In genomic region chr1:22708777-22709176, GRCh38 we compare ENCODE assay signal across 16 cellular contexts. TPM values are rescaled to one million over a fixed set of nuclear protein-coding genes. Genes with fewer than 3 reads are reported as not detected.
DNase-seq lines count a peak whose midpoint lies in the region; ATAC-seq and TF ChIP-seq lines count a peak whose summit lies in the region.
"Had no signal": no experiment of that assay in that cellular context is flagged by ENCODE, and none has a peak within 500 bp of the region (broad histone marks: within the 10 kb centered on the region; RNA-seq: fewer than 3 reads in every experiment).

No MANE protein-coding gene starts in this region.

- H3K27me3 Mint-ChIP-seq in IgD-negative memory B cell (peaks cover 47% of the 10 kb centered on the region), T-helper 17 cell (peaks cover 54% of the 10 kb centered on the region), nephron (ENCODE audit: low read depth) (peaks cover 52% of the 10 kb centered on the region), T-cell (peaks cover 41 to 52% of the 10 kb centered on the region in 2 donors)

- H3K9ac ChIP-seq in BLaER1 treated with 17β-estradiol and CSF1 and Interleukin-3, amounts not matched to agents 10 nM and 100 nM, result no peak overlapping the region; a peak in 1 of 22 replicates
- no peak overlapping the region for H3K9ac ChIP-seq in neuronal stem cell (ENCODE audit: low read depth, low read length, poor library complexity)

- no peak overlapping the region for H2AFZ ChIP-seq in neuronal stem cell (ENCODE audit: low read length)

- no peak overlapping the region for H3K23ac ChIP-seq in neuronal stem cell (ENCODE audit: low read depth, low read length, poor library complexity)

- H4K8ac ChIP-seq in neuronal stem cell (ENCODE audit: low read depth, low read length), result no peak overlapping the region

- H3K4me3 ChIP-seq in BLaER1 treated with 17β-estradiol and CSF1 and Interleukin-3, amounts not matched to agents 10 nM and 100 nM, result peak overlapping the region in 1 of 10 experiments; percentile 39; a peak in 2 of 20 replicates
- no peak overlapping the region for H3K4me3 ChIP-seq in neuronal stem cell (ENCODE audit: low read length in 2 of 2)
- H3K4me3 ChIP-seq: SJSA1 had no signal

- H3K4ac ChIP-seq in neuronal stem cell (ENCODE audit: low read length), result no peak overlapping the region

- no peak overlapping the region for H2AK5ac ChIP-seq in neuronal stem cell (ENCODE audit: low read depth, low read length)

- H3K9me3 Mint-ChIP-seq in IgD-negative memory B cell (peaks cover 0 to 5% (median 0%) of the 10 kb centered on the region in 3 donors), nephron (no peaks in the 10 kb centered on the region), T-cell (no peaks in the 10 kb centered on the region)

- no peak overlapping the region for H2BK12ac ChIP-seq in neuronal stem cell (ENCODE audit: low read length)

- H3K4me2 ChIP-seq in BLaER1 treated with 17β-estradiol and CSF1 and Interleukin-3, amounts not matched to agents 10 nM and 100 nM, result peak overlapping the region; percentile 9 to 96 (median 92); a peak in 20 of 22 replicates
- no peak overlapping the region for H3K4me2 ChIP-seq in neuronal stem cell (ENCODE audit: insufficient read depth, low read length, poor library complexity, severe bottlenecking)

- no peak for ATAC-seq in T-helper 17 cell
- no peak for ATAC-seq in T-cell (replicated peaks in 1 of 4)

- H4K20me1 ChIP-seq in BLaER1 treated with 17β-estradiol and CSF1 and Interleukin-3, amounts not matched to agents 10 nM and 100 nM, result peaks cover 0 to 25% (median 20%) of the 10 kb centered on the region in 11 experiments; a peak in 15 of 22 replicates

- H2BK5ac ChIP-seq in neuronal stem cell (ENCODE audit: low read length), result no peak overlapping the region

- POLR2A ChIA-PET in T-cell (lab: Charles Lee), result interaction anchor here in 1 of 2 donors (0.6 kb wide), 1 partner anchor 952 kb away, joined by 3 read pairs; no protein-coding TSS in a partner anchor

- no peaks in the 10 kb centered on the region for H3K36me3 Mint-ChIP-seq in IgD-negative memory B cell
- no peaks in the 10 kb centered on the region for H3K36me3 Mint-ChIP-seq in T-helper 17 cell (ENCODE audit: low read depth)
- no peaks in the 10 kb centered on the region for H3K36me3 Mint-ChIP-seq in nephron (ENCODE audit: low read depth)
- no peaks in the 10 kb centered on the region for H3K36me3 Mint-ChIP-seq in T-cell

- H3K36me3 ChIP-seq in BLaER1 treated with 17β-estradiol and CSF1 and Interleukin-3, amounts not matched to agents 10 nM and 100 nM, result no peaks in the 10 kb centered on the region
- no peaks in the 10 kb centered on the region for H3K36me3 ChIP-seq in neuronal stem cell (replicated peaks in 1 of 2; ENCODE audit: control insufficient read depth in 2 of 2, insufficient read depth in 2 of 2, low read length in 2 of 2)
- H3K36me3 ChIP-seq: SJSA1 had no signal

- no peak for DNase-seq in T-helper 17 cell
- no peak for DNase-seq in neuronal stem cell (ENCODE audit: low spot score)
- DNase-seq in T-cell, result no peak
- no peak for DNase-seq in NCI-H2029 (lab: John Stamatoyannopoulos, UW)
- no peak for DNase-seq in UCSD-AML1 (lab: John Stamatoyannopoulos, UW; ENCODE audit: unreplicated experiment)
- DNase-seq: DMS153, Kasumi-1, MV-4-11, NCI-H146, NCI-H345 had no signal

- no peak overlapping the region for H3K27ac Mint-ChIP-seq in IgD-negative memory B cell
- no peak overlapping the region for H3K27ac Mint-ChIP-seq in T-helper 17 cell
- H3K27ac Mint-ChIP-seq in nephron, result peak overlapping the region; percentile 31 to 72 (median 69)
- no peak overlapping the region for H3K27ac Mint-ChIP-seq in T-cell

- H3K4me1 Mint-ChIP-seq in IgD-negative memory B cell (peaks cover 10 to 13% (median 12%) of the 10 kb centered on the region in 3 donors), T-helper 17 cell (peaks cover 12% of the 10 kb centered on the region), nephron (peaks cover 32% of the 10 kb centered on the region), T-cell (peaks cover 0 to 16% (median 7%) of the 10 kb centered on the region in 3 donors)

- CTCF ChIA-PET in T-cell (lab: Charles Lee), result no interaction called here

- H3K4me3 Mint-ChIP-seq in IgD-negative memory B cell (peak overlapping the region in 3 of 4 donors; percentile 39 to 81 (median 48)), T-helper 17 cell (peak overlapping the region; percentile 80), nephron (peak overlapping the region; percentile 69 to 73 (median 72)), T-cell (peak overlapping the region in 1 of 3 donors; percentile 31)

- peaks cover 40 to 59% (median 52%) of the 10 kb centered on the region in 10 experiments for H3K4me1 ChIP-seq in BLaER1 treated with 17β-estradiol and CSF1 and Interleukin-3, amounts not matched to agents 10 nM and 100 nM
- H3K4me1 ChIP-seq in neuronal stem cell (ENCODE audit: control insufficient read depth in 2 of 2, insufficient read depth in 1 of 2, low read depth in 1 of 2, low read length in 2 of 2), result peaks cover 15% of the 10 kb centered on the region in 2 donors

- H3K79me1 ChIP-seq in neuronal stem cell (ENCODE audit: low read depth, low read length), result peaks cover 9% of the 10 kb centered on the region

- no peak for TF ChIP-seq CTCF in nephron (IDR thresholded peaks at IDR 0.05; ENCODE audit: unreplicated experiment in 3 of 3)

- H2BK120ac ChIP-seq in neuronal stem cell (ENCODE audit: low read depth, low read length), result no peak overlapping the region

- H3K27ac ChIP-seq in BLaER1 treated with 17β-estradiol and CSF1 and Interleukin-3, amounts not matched to agents 10 nM and 100 nM, result peak overlapping the region in 4 of 11 experiments; percentile 16 to 56 (median 34); a peak in 6 of 22 replicates
- H3K27ac ChIP-seq in neuronal stem cell (replicated peaks; ENCODE audit: low read length), result no peak overlapping the region
- H3K27ac ChIP-seq: SJSA1 had no signal

- no peak overlapping the region for H2BK15ac ChIP-seq in neuronal stem cell (ENCODE audit: low read length)

- H3K18ac ChIP-seq in neuronal stem cell (ENCODE audit: low read length), result no peak overlapping the region

- peaks cover 17 to 50% (median 43%) of the 10 kb centered on the region in 11 experiments for H3K27me3 ChIP-seq in BLaER1 treated with 17β-estradiol and CSF1 and Interleukin-3, amounts not matched to agents 10 nM and 100 nM
- H3K27me3 ChIP-seq in neuronal stem cell (ENCODE audit: control insufficient read depth in 3 of 3, insufficient read depth in 3 of 3, low read depth in 1 of 3, low read length in 3 of 3), result peaks cover 0 to 2% (median 0%) of the 10 kb centered on the region in 3 experiments

- H3K9me3 ChIP-seq in BLaER1 treated with 17β-estradiol and CSF1 and Interleukin-3, amounts not matched to agents 10 nM and 100 nM (replicated peaks in 1 of 11), result no peaks in the 10 kb centered on the region
- H3K9me3 ChIP-seq in T-helper 17 cell (ENCODE audit: control insufficient read depth, low read length, poor library complexity, severe bottlenecking) (no peaks in the 10 kb centered on the region), neuronal stem cell (replicated peaks in 1 of 2; ENCODE audit: control insufficient read depth in 2 of 2, insufficient read depth in 1 of 2, low read depth in 1 of 2, low read length in 2 of 2) (no peaks in the 10 kb centered on the region)
- H3K9me3 ChIP-seq: SJSA1 had no signal

- no peak overlapping the region for H3K14ac ChIP-seq in neuronal stem cell (ENCODE audit: low read length)

- H4K91ac ChIP-seq in neuronal stem cell (ENCODE audit: low read depth, low read length, poor library complexity), result no peak overlapping the region

RNA-seq across cellular contexts. Expression of gene EPHB2, which starts 1.9 kb away (rescaled TPM):
- not detected for polyA plus RNA-seq in IgD-negative memory B cell
- total RNA-seq in T-helper 17 cell, result under 1 TPM in 1 of 2 donors, not detected in 1; 0.15 TPM
- polyA plus RNA-seq in neuronal stem cell (2013, experiment 1 of 2), result 25.3 TPM
- 26.4 TPM for polyA plus RNA-seq in neuronal stem cell (2013, experiment 2 of 2)
- under 1 TPM in 3 of 5 donors, not detected in 2; 0.06 to 0.20 (median 0.12) TPM for total RNA-seq in T-cell

RNA-seq across cellular contexts. Expression of gene C1QB, which starts 55.7 kb away (rescaled TPM):
- polyA plus RNA-seq in IgD-negative memory B cell, result not detected
- total RNA-seq in T-helper 17 cell (not detected), T-cell (1 to 10 TPM in 3 of 5 donors, not detected in 2; 1.1 to 1.3 (median 1.2) TPM)
- not detected for polyA plus RNA-seq in neuronal stem cell (2013, experiment 1 of 2)
- not detected for polyA plus RNA-seq in neuronal stem cell (2013, experiment 2 of 2)
- total RNA-seq: H7, RPMI7951, SJSA1 had no signal

Comparison
In these comparisons a context has a peak if more than half of its experiments do, and no peak if none do; other contexts are left out.
1. H3K27ac Mint-ChIP-seq: peak in nephron (3 of 3); none in IgD-negative memory B cell (0 of 3), T-helper 17 cell (single experiment) and T-cell (0 of 2).